ENCODE assay signal across 29 cellular contexts in the genomic region with DNA sequence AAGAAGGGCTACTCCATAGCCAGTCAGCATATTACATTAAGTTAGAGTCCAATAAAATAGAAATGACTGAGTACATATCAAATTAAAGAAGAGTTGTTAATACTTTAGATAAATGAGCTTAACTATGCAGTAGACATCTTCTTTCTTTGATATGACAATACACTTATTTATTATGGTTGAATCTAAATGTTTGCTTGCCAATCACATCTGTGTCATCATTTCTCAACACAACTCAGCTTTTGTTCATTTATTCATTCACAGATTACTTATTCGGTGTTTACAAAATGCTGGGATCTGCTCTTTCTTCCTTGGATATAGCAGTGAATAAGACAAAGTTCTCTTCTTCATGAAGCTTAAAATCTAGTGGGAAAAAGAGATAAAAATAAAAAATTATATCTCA.
"Had no signal": no experiment of that assay in that cellular context is flagged by ENCODE, and none has a peak within 500 bp of the region (broad histone marks: within the 10 kb centered on the region; RNA-seq: fewer than 3 reads in every experiment).

No MANE protein-coding gene starts in this region.

- H3K4me1 Mint-ChIP-seq: naive B cell; neural crest cell; stimulated activated naive CD8-positive, alpha-beta T cell treated with anti-CD3 and anti-CD28 coated beads, Interleukin-15, amount 100 ng/mL, for 72 hours had no signal

- H3K36me3 ChIP-seq: gastroesophageal sphincter, heart right ventricle, lower lobe of right lung, neutrophil, pancreas, right atrium auricular region, thyroid gland, vagina had no signal

- H3K4me3 Mint-ChIP-seq: memory B cell; mesothelial cell of epicardium; natural killer cell treated with Interleukin-12 subunit alpha and Interleukin-12 subunit beta and Interleukin-15 and Interleukin-18, amount 100 ng/mL, for 72 hours; neural crest cell; stimulated activated naive CD8-positive, alpha-beta T cell treated with anti-CD3 and anti-CD28 coated beads, Interleukin-15, amount 100 ng/mL, for 72 hours had no signal

- DNase-seq: cortex of kidney; effector CD4-positive, alpha-beta T cell; glutamatergic neuron; heart right ventricle; islet precursor cell; kidney glomerular epithelial cell; left ventricle myocardium superior; lower lobe of right lung; mucosa of descending colon; naive B cell; pancreas; stimulated activated CD4-positive, alpha-beta T cell treated with anti-CD3 and anti-CD28 coated beads, Interleukin-12 subunit alpha, Interleukin-12 subunit beta, amount 100 ng/mL, for 4 hours; stimulated activated CD4-positive, alpha-beta T cell treated with anti-CD3 and anti-CD28 coated beads, Interleukin-1b, Interleukin-23, amount 100 ng/mL, for 48 hours; stimulated activated CD4-positive, alpha-beta T cell treated with anti-CD3 and anti-CD28 coated beads, Interleukin-4, amount 100 ng/mL, for 1 hour; stimulated activated CD8-positive, alpha-beta memory T cell treated with anti-CD3 and anti-CD28 coated beads, Interleukin-4, amount 100 ng/mL, for 48 hours; stimulated activated naive CD4-positive, alpha-beta T cell; stimulated activated naive CD8-positive, alpha-beta T cell treated with anti-CD3 and anti-CD28 coated beads, Interleukin-15, amount 100 ng/mL, for 72 hours; thyroid gland; trophoblast cell had no signal

- H3K27me3 ChIP-seq: gastroesophageal sphincter, heart right ventricle, neutrophil, pancreas, right atrium auricular region, thyroid gland, vagina had no signal

- H3K9me3 ChIP-seq: gastroesophageal sphincter, lower lobe of right lung, mucosa of descending colon, neutrophil, pancreas, right atrium auricular region, thyroid gland, vagina had no signal

- H3K4me1 ChIP-seq: gastroesophageal sphincter, lower lobe of right lung, pancreas, right atrium auricular region, thyroid gland, vagina had no signal

- H3K36me3 Mint-ChIP-seq: memory B cell; naive B cell; natural killer cell treated with Interleukin-12 subunit alpha and Interleukin-12 subunit beta and Interleukin-15 and Interleukin-18, amount 100 ng/mL, for 72 hours had no signal

- H3K9me3 Mint-ChIP-seq: natural killer cell treated with Interleukin-12 subunit alpha and Interleukin-12 subunit beta and Interleukin-15 and Interleukin-18, amount 100 ng/mL, for 72 hours; stimulated activated naive CD8-positive, alpha-beta T cell treated with anti-CD3 and anti-CD28 coated beads, Interleukin-15, amount 100 ng/mL, for 72 hours had no signal

- H3K27ac ChIP-seq: gastroesophageal sphincter, heart right ventricle, lower lobe of right lung, neutrophil, pancreas, right atrium auricular region, thyroid gland, vagina had no signal

- FAIRE-seq: pancreas had no signal

- H3K4me3 ChIP-seq: gastroesophageal sphincter, heart right ventricle, lower lobe of right lung, mucosa of descending colon, pancreas, right atrium auricular region, smooth muscle cell, thyroid gland, vagina had no signal

- H3K27ac Mint-ChIP-seq: memory B cell; mesothelial cell of epicardium; naive B cell; natural killer cell treated with Interleukin-12 subunit alpha and Interleukin-12 subunit beta and Interleukin-15 and Interleukin-18, amount 100 ng/mL, for 72 hours; progenitor cell of endocrine pancreas; stimulated activated naive CD8-positive, alpha-beta T cell treated with anti-CD3 and anti-CD28 coated beads, Interleukin-15, amount 100 ng/mL, for 72 hours had no signal

- H3K27me3 Mint-ChIP-seq: naive B cell; natural killer cell treated with Interleukin-12 subunit alpha and Interleukin-12 subunit beta and Interleukin-15 and Interleukin-18, amount 100 ng/mL, for 72 hours; progenitor cell of endocrine pancreas; stimulated activated naive CD8-positive, alpha-beta T cell treated with anti-CD3 and anti-CD28 coated beads, Interleukin-15, amount 100 ng/mL, for 72 hours had no signal
